Comparison of ENCODE assay signal across 9 cellular contexts in the genomic region with DNA sequence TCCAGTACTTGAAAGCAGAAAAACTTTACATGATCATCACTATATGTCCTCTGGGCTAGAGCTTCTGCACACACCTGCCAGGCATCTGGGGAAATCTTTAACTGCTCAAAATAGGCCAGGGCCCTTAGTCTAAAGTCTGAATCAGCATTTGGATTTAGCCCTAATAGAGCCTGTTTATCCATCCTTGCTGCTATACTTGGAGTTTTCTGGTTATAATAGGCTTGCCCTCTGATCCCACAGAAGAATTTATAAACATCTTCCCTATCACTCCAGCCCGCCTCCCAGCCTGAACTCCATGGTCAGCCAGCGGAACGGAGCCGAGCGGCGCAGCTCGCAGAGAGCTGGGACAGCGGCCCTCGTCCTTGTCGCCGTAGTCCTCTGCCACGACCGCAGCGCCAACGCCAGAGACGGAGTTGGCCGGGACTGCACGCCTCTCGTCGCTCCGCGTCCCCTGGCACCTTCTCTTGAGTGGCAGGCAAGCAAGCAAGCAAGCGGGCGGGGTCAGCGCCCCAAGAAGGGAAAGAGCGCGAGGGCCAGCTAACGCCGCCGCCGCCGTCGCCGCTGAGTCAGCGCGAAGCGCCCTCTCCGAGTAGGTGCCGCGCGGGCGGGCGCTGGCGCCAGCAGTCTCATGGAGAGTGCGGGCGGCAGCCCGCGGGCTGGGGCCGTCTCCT. TPM values are rescaled to one million over a fixed set of nuclear protein-coding genes. Genes with fewer than 3 reads are reported as not detected.
DNase-seq lines count a peak whose midpoint lies in the region; ATAC-seq, FAIRE-seq and TF ChIP-seq lines count a peak whose summit lies in the region.
"Had no signal": no experiment of that assay in that cellular context is flagged by ENCODE, and none has a peak within 500 bp of the region (broad histone marks: within the 10 kb centered on the region; RNA-seq: fewer than 3 reads in every experiment).

No MANE protein-coding gene starts in this region.

- peaks cover 0 to 65% of the 10 kb centered on the region in 2 experiments; a peak in 3 of 5 replicates for H3K27me3 ChIP-seq in HepG2 (ENCODE audit: control insufficient read depth in 1 of 2, insufficient read depth in 2 of 2, low read length in 2 of 2)

- no peaks in the 10 kb centered on the region for H3K79me2 ChIP-seq in HepG2 (ENCODE audit: insufficient read depth, low read length)

- ATAC-seq in HepG2 (peak; percentile 98), HG03025 (IDR thresholded peaks at IDR 0.05; ENCODE audit: low FRiP score, unreplicated experiment) (no peak), HG03135 (IDR thresholded peaks at IDR 0.05; ENCODE audit: unreplicated experiment) (no peak)

- H3K4me1 Mint-ChIP-seq in dendritic cell treated with granulocyte-macrophage colony-stimulating factor and Interleukin-4, amounts not matched to agents 40 ng/mL and 50 ng/mL, for 4 days (ENCODE audit: low read depth), result peaks cover 14% of the 10 kb centered on the region

- TF ChIP-seq CTCF in HepG2 (CRISPR knock-in tag; IDR thresholded peaks at IDR 0.05), result peak; percentile 54

- peaks cover 31% of the 10 kb centered on the region for H3K27me3 Mint-ChIP-seq in dendritic cell treated with granulocyte-macrophage colony-stimulating factor and Interleukin-4, amounts not matched to agents 40 ng/mL and 50 ng/mL, for 4 days

- no peaks in the 10 kb centered on the region for H3K36me3 ChIP-seq in HepG2 (replicated peaks in 1 of 2; ENCODE audit: control insufficient read depth in 1 of 2, insufficient read depth in 2 of 2, low read length in 2 of 2)

- CTCF ChIA-PET in HepG2 (lab: Yijun Ruan, JAX; ENCODE audit: low intra/inter-chr PET ratio, low total read pairs), result no interaction called here

- peak; percentile 61 for TF ChIP-seq RAD21 in HepG2 (CRISPR knock-in tag; IDR thresholded peaks at IDR 0.05)

- H3K9me3 Mint-ChIP-seq in dendritic cell treated with granulocyte-macrophage colony-stimulating factor and Interleukin-4, amounts not matched to agents 40 ng/mL and 50 ng/mL, for 4 days, result peaks cover 9% of the 10 kb centered on the region

- TF ChIP-seq EP300 in HepG2 (IDR thresholded peaks at IDR 0.05; ENCODE audit: low read depth in 2 of 2, low read length in 2 of 2), result no peak
- TF ChIP-seq EP300 in HepG2 (CRISPR knock-in tag; IDR thresholded peaks at IDR 0.05; ENCODE audit: borderline replicate concordance), result 0 out of 2 replicates have a peak, but pooled peaks have one; percentile 43

- H3K9me3 ChIP-seq in HepG2 (ENCODE audit: low read length), result no peaks in the 10 kb centered on the region

- H3K4me3 ChIP-seq in HepG2 (replicated peaks in 1 of 3; ENCODE audit: insufficient read depth in 1 of 3, low read depth in 2 of 3, low read length in 3 of 3), result peak overlapping the region; percentile 47 to 74 (median 62)

- POLR2A ChIA-PET in HepG2 (lab: Yijun Ruan, JAX), result interaction anchor here (1.2 to 1.5 kb wide), 2 partner anchors 39 to 300 kb away, joined by 3 read pairs; partner anchors contain the start of gene DYNLRB1

- H3K27ac ChIP-seq in HepG2 (ENCODE audit: extremely low read length, insufficient read depth, low read length), result no peak overlapping the region

- under 1% methylated on average over 48 of the region's 49 CpGs for WGBS in HepG2 (ENCODE audit: low lambda C conversion rate)

- H3K4me2 ChIP-seq in HepG2 (ENCODE audit: low read depth, low read length), result peak overlapping the region; percentile 88

- no TSS peak for BruUV-seq in HepG2 (replicated peaks; lab: Mats Ljungman, UMichigan)

- in situ Hi-C loops in HepG2 (cut with HindIII; ENCODE audit: extremely low pct_ligation_motif_present, low pct_unique_long_range_greater_than_20kb), result no loop called here

- H3K4me1 ChIP-seq in HepG2 (ENCODE audit: insufficient read depth, low read length), result peaks cover 18% of the 10 kb centered on the region

- peak overlapping the region; percentile 88 for H3K27ac Mint-ChIP-seq in dendritic cell treated with granulocyte-macrophage colony-stimulating factor and Interleukin-4, amounts not matched to agents 40 ng/mL and 50 ng/mL, for 4 days

- H3K9ac ChIP-seq in HepG2 (ENCODE audit: insufficient read depth, low read depth, low read length), result peak overlapping the region; percentile 48; the same call in 1 of the 2 replicates

- H4K20me1 ChIP-seq in HepG2 (ENCODE audit: insufficient read depth, low read length), result no peaks in the 10 kb centered on the region

- intact Hi-C loops in dendritic cell treated with granulocyte-macrophage colony-stimulating factor and Interleukin-4, amounts not matched to agents 40 ng/mL and 50 ng/mL, for 4 days (cut with micrococcal nuclease), result no loop called here
- intact Hi-C loops in HepG2 (cut with micrococcal nuclease; ENCODE audit: unreplicated experiment), result no loop called here

- no peaks in the 10 kb centered on the region for H3K36me3 Mint-ChIP-seq in dendritic cell treated with granulocyte-macrophage colony-stimulating factor and Interleukin-4, amounts not matched to agents 40 ng/mL and 50 ng/mL, for 4 days (ENCODE audit: low read depth)

- peak overlapping the region; percentile 10 for H2AFZ ChIP-seq in HepG2 (ENCODE audit: low read length)

- TF ChIP-seq POLR2A in HepG2 (IDR thresholded peaks at IDR 0.05; ENCODE audit: insufficient read depth in 1 of 2, low read depth in 2 of 2, low read length in 2 of 2), result no peak

- peak overlapping the region; percentile 82 for H3K4me3 Mint-ChIP-seq in dendritic cell treated with granulocyte-macrophage colony-stimulating factor and Interleukin-4, amounts not matched to agents 40 ng/mL and 50 ng/mL, for 4 days

- FAIRE-seq in HepG2 (lab: Jason Lieb, UNC), result no peak
- FAIRE-seq: TTC549 had no signal

- DNase-seq in GM03348 (ENCODE audit: low spot score) (peak; percentile 84), NCI-H2029 treated with DMSO at 0.1 percent for 48 hours (lab: John Stamatoyannopoulos, UW) (peak; percentile 59), HepG2 (ENCODE audit: low spot score) (peak; percentile 79)
- peak; percentile 75 for DNase-seq in activated CD4-positive, alpha-beta T cell treated with anti-CD3 and anti-CD28 coated beads for 48 hours
- DNase-seq in stimulated activated CD4-positive, alpha-beta T cell treated with anti-CD3 and anti-CD28 coated beads, Interleukin-2, amount 100 ng/mL, for 24 hours, result peak; percentile 48 to 73

TF ChIP-seq in HepG2, 621 proteins besides CTCF, POLR2A, EP300 and RAD21 (continues in another document):
- TF ChIP-seq ZNF674 (CRISPR knock-in tag; IDR thresholded peaks at IDR 0.05; ENCODE audit: low read depth), result no peak
- TF ChIP-seq SP2 (CRISPR knock-in tag; IDR thresholded peaks at IDR 0.05), result no peak
- peak; percentile 67; the same call in 1 of the 2 replicates for TF ChIP-seq ZNF609 (CRISPR knock-in tag; IDR thresholded peaks at IDR 0.05; ENCODE audit: borderline replicate concordance)

RNA-seq across cellular contexts. Expression of gene ASIP, which starts 25.4 kb away (rescaled TPM):
- total RNA-seq in HepG2 (2016; rRNA removed; fragmentation: Illumina TruSeq; extraction: Trizol), result not detected in 2 replicates
- not detected in 2 replicates for total RNA-seq in HepG2 (2016; cell fraction: cytosol; rRNA removed; fragmentation: Illumina TruSeq; extraction: Trizol; ENCODE audit: low read depth)
- total RNA-seq in HepG2 (2016; cell fraction: insoluble cytoplasmic fraction; rRNA removed; fragmentation: Illumina TruSeq; extraction: Trizol), result not detected in 2 replicates
- not detected in 2 replicates for total RNA-seq in HepG2 (2016; cell fraction: membrane; rRNA removed; fragmentation: Illumina TruSeq; extraction: Trizol)
- total RNA-seq in HepG2 (2016; cell fraction: nucleus; rRNA removed; fragmentation: Illumina TruSeq; extraction: Trizol), result not detected in 2 replicates
- not detected in 2 replicates for polyA plus RNA-seq in HepG2 (2011; rRNA removed)
- polyA plus RNA-seq in HepG2 (2011; cell fraction: cytosol; rRNA removed), result not detected in 2 replicates
- not detected in 2 replicates for polyA plus RNA-seq in HepG2 (2011; cell fraction: nucleus; rRNA removed)
- polyA plus RNA-seq in HepG2 (2012), result not detected in 2 replicates
- not detected in 2 replicates for polyA plus RNA-seq in HepG2 (2016; cell fraction: cytosol; fragmentation: Illumina TruSeq; extraction: Trizol; ENCODE audit: low read depth)
- polyA plus RNA-seq in HepG2 (2016; cell fraction: insoluble cytoplasmic fraction; fragmentation: Illumina TruSeq; extraction: Trizol; ENCODE audit: low read depth), result not detected in 2 replicates
- 0.39 TPM in 1 of 2 replicates, not detected in the other for polyA plus RNA-seq in HepG2 (2016; cell fraction: membrane; fragmentation: Illumina TruSeq; extraction: Trizol; ENCODE audit: low read depth)
- not detected in 2 replicates for polyA plus RNA-seq in HepG2 (2016; cell fraction: nucleus; fragmentation: Illumina TruSeq; extraction: Trizol; ENCODE audit: insufficient read depth, low read depth)
- not detected in 2 replicates for polyA minus RNA-seq in HepG2 (2011; rRNA and poly(A)+ RNA removed; ENCODE audit: low replicate concordance)
- polyA minus RNA-seq in HepG2 (2011; cell fraction: cytosol; rRNA and poly(A)+ RNA removed), result not detected in 2 replicates
- not detected in 2 replicates for polyA minus RNA-seq in HepG2 (2011; cell fraction: nucleus; rRNA and poly(A)+ RNA removed)
